ENCODE assay signal across 8 cellular contexts in genomic region chr2:131673400-131674173, GRCh38.
DNase-seq lines count a peak whose midpoint lies in the region; ATAC-seq and TF ChIP-seq lines count a peak whose summit lies in the region.

No MANE protein-coding gene starts in this region.

- DNase-seq in AG09309 (ENCODE audit: low read depth) (peak; percentile 14), NCI-H226 (peak; percentile 66), lung microvascular endothelial cell (ENCODE audit: low read depth in 2 of 2) (peak; percentile 69 to 79)
- peak; percentile 75 to 81 for DNase-seq in activated CD4-positive, alpha-beta T cell treated with anti-CD3 and anti-CD28 coated beads, Interleukin-2, amount 50 U/mL, for 48 hours
- DNase-seq in stimulated activated CD8-positive, alpha-beta memory T cell treated with anti-CD3 and anti-CD28 coated beads, Interleukin-12 subunit alpha, Interleukin-12 subunit beta, amount 100 ng/mL, for 4 hours (ENCODE audit: low read depth), result peak; percentile 33

- peaks cover 37% of the 10 kb centered on the region for H3K27me3 ChIP-seq in ectodermal cell (ENCODE audit: control insufficient read depth, insufficient read depth, low read length, poor library complexity, severe bottlenecking)

- no peak overlapping the region for H3K27ac ChIP-seq in ectodermal cell (ENCODE audit: insufficient read depth, low read depth, low read length, poor library complexity, severe bottlenecking)

- peak; percentile 90 for TF ChIP-seq CTCF in AG09309 (IDR thresholded peaks at IDR 0.05; ENCODE audit: control insufficient read depth, insufficient read depth, low read depth, low read length, missing control alignments)

- peak; percentile 82 for ATAC-seq in GM18858 (IDR thresholded peaks at IDR 0.05; ENCODE audit: unreplicated experiment)
- peak; percentile 80 for ATAC-seq in HG03066 (IDR thresholded peaks at IDR 0.05; ENCODE audit: low read depth, unreplicated experiment)

- no peaks in the 10 kb centered on the region for H3K9me3 ChIP-seq in ectodermal cell (ENCODE audit: control insufficient read depth, low read length)

- peaks cover 7% of the 10 kb centered on the region for H3K4me1 ChIP-seq in ectodermal cell (ENCODE audit: control insufficient read depth, insufficient read depth, low read length)

- WGBS in ectodermal cell, 2 experiments, result 6 to 7% methylated on average over 48 of the region's 48 CpGs

- H3K4me3 ChIP-seq in AG09309 (ENCODE audit: control insufficient read depth, low read depth, low read length), result peak overlapping the region; percentile 14
- peak overlapping the region; percentile 42 for H3K4me3 ChIP-seq in ectodermal cell (ENCODE audit: insufficient read depth, low read depth, low read length)

- no peaks in the 10 kb centered on the region for H3K36me3 ChIP-seq in ectodermal cell (ENCODE audit: control insufficient read depth, insufficient read depth, low read length)

Comparison
In these comparisons a context has a peak if more than half of its experiments do, and no peak if none do; other contexts are left out.
1. DNase-seq: peak in every context shown above with its lines; median percentile 78 in activated CD4-positive, alpha-beta T cell treated with anti-CD3 and anti-CD28 coated beads, Interleukin-2, amount 50 U/mL, for 48 hours; 74 in lung microvascular endothelial cell; 66 in NCI-H226; 33 in stimulated activated CD8-positive, alpha-beta memory T cell treated with anti-CD3 and anti-CD28 coated beads, Interleukin-12 subunit alpha, Interleukin-12 subunit beta, amount 100 ng/mL, for 4 hours; 14 in AG09309.